ENCODE assay signal across 1 cellular context in genomic region chr3:42701371-42702065, GRCh38.
TF ChIP-seq lines count a peak whose summit lies in the region.

No MANE protein-coding gene starts in this region.

TF ChIP-seq in liver, 16 proteins besides CTCF, POLR2A, EP300 and RAD21 (continued from another document):
- no peak for TF ChIP-seq ZBTB33 (IDR thresholded peaks at IDR 0.05)
- no peak for TF ChIP-seq ATF3 (IDR thresholded peaks at IDR 0.05)
- TF ChIP-seq MAX (IDR thresholded peaks at IDR 0.05) = no peak
- TF ChIP-seq HNF4A (conservative IDR thresholded peaks at IDR 0.05) = no peak
- TF ChIP-seq NR2F2 (IDR thresholded peaks at IDR 0.05) = no peak
- peak; percentile 98 for TF ChIP-seq REST (IDR thresholded peaks at IDR 0.05)
